11 cellular contexts compared by ENCODE assay signal in the genomic region with DNA sequence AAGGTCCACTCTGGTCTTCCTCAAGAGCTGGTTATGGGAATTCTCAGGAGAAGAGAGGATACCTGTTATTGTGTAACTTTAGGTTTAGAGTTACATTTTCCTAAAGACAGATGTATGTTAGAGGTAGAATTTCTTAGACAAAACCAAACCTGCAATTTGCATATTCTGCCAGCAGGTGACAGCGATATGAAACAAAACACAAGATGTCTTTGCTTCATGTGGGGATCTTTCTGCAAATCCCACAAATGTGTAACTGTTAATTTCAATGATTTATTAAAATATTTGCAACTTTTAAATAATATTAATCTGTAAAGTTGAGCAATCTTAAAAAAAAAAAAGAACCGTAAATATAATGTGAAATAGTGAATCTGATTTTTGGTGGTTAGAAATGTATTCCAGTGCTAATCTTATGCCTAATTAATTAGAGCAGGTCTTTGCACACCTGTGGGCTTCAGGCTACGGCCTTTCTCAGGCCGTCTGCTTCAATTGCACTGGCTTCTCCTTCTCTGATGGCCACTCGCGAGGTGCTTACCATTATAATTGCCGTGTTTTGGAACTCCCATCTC. TPM values are rescaled to one million over a fixed set of nuclear protein-coding genes. Genes with fewer than 3 reads are reported as not detected.
DNase-seq lines count a peak whose midpoint lies in the region; ATAC-seq and TF ChIP-seq lines count a peak whose summit lies in the region.
"Had no signal": no experiment of that assay in that cellular context is flagged by ENCODE, and none has a peak within 500 bp of the region (broad histone marks: within the 10 kb centered on the region; RNA-seq: fewer than 3 reads in every experiment).

No MANE protein-coding gene starts in this region.

- no peaks in the 10 kb centered on the region for H3K79me2 ChIP-seq in SU-DHL-6 (ENCODE audit: insufficient read depth, low read length)
- H3K79me2 ChIP-seq in hepatocyte = no peaks in the 10 kb centered on the region

- ATAC-seq in GM19395 (IDR thresholded peaks at IDR 0.05; ENCODE audit: unreplicated experiment) (peak; percentile 52), HG03521 (IDR thresholded peaks at IDR 0.05; ENCODE audit: unreplicated experiment) (no peak), GM18520 (IDR thresholded peaks at IDR 0.05; ENCODE audit: unreplicated experiment) (no peak), GM19397 (IDR thresholded peaks at IDR 0.05; ENCODE audit: unreplicated experiment) (no peak)
- ATAC-seq in activated CD8-positive, alpha-beta memory T cell treated with anti-CD3 and anti-CD28 coated beads, Interleukin-2, amount 10 ng/mL, durations not matched to agents 7 days and 5 days = no peak
- ATAC-seq: T-helper 17 cell had no signal

- H3K27me3 ChIP-seq in BE2C (no peaks in the 10 kb centered on the region), SU-DHL-6 (ENCODE audit: low read length) (no peaks in the 10 kb centered on the region), hepatocyte (no peaks in the 10 kb centered on the region)
- H3K27me3 ChIP-seq: spleen had no signal

- CTCF ChIA-PET in activated CD8-positive, alpha-beta memory T cell treated with anti-CD3 and anti-CD28 coated beads, Interleukin-2, amount 10 ng/mL, durations not matched to agents 7 days and 5 days (lab: Charles Lee) = interaction anchor here (1.1 kb wide), 1 partner anchor 346 kb away, joined by 4 read pairs; no protein-coding TSS in a partner anchor

- H3K27ac ChIP-seq in SU-DHL-6 (ENCODE audit: low read depth, low read length) = no peak overlapping the region
- no peak overlapping the region for H3K27ac ChIP-seq in hepatocyte
- H3K27ac ChIP-seq: spleen had no signal

- H3K9ac ChIP-seq in SU-DHL-6 (ENCODE audit: low read length) = no peak overlapping the region

- H3K9me2 ChIP-seq in SU-DHL-6 (replicated peaks; ENCODE audit: insufficient read depth, low read length) (no peaks in the 10 kb centered on the region), hepatocyte (replicated peaks; ENCODE audit: insufficient read depth) (no peaks in the 10 kb centered on the region)

- H3K4me3 Mint-ChIP-seq in activated CD8-positive, alpha-beta memory T cell treated with anti-CD3 and anti-CD28 coated beads, Interleukin-2, amount 10 ng/mL, durations not matched to agents 7 days and 5 days = no peak overlapping the region
- H3K4me3 Mint-ChIP-seq: activated naive CD8-positive, alpha-beta T cell; T-helper 17 cell had no signal

- no peaks in the 10 kb centered on the region for H3K9me3 ChIP-seq in BE2C
- no peaks in the 10 kb centered on the region for H3K9me3 ChIP-seq in SU-DHL-6 (ENCODE audit: insufficient read depth, low read length)
- no peaks in the 10 kb centered on the region for H3K9me3 ChIP-seq in hepatocyte (ENCODE audit: low read depth)

- H3K27me3 Mint-ChIP-seq in activated CD8-positive, alpha-beta memory T cell treated with anti-CD3 and anti-CD28 coated beads, Interleukin-2, amount 10 ng/mL, durations not matched to agents 7 days and 5 days = peaks cover 3% of the 10 kb centered on the region

- no peaks in the 10 kb centered on the region for H3F3A ChIP-seq in SU-DHL-6 (ENCODE audit: insufficient read depth)

- no peaks in the 10 kb centered on the region for H3K36me3 Mint-ChIP-seq in activated CD8-positive, alpha-beta memory T cell treated with anti-CD3 and anti-CD28 coated beads, Interleukin-2, amount 10 ng/mL, durations not matched to agents 7 days and 5 days
- H3K36me3 Mint-ChIP-seq: activated naive CD8-positive, alpha-beta T cell had no signal

- 88% methylated on average over 7 of the region's 7 CpGs for WGBS in hepatocyte (ENCODE audit: low lambda C conversion rate, missing lambda C conversion rate)

- H4K20me1 ChIP-seq in SU-DHL-6 (ENCODE audit: low read depth, low read length) (no peaks in the 10 kb centered on the region), hepatocyte (ENCODE audit: insufficient read depth, poor library complexity, severe bottlenecking) (no peaks in the 10 kb centered on the region)

- no peak overlapping the region for H3K27ac Mint-ChIP-seq in activated CD8-positive, alpha-beta memory T cell treated with anti-CD3 and anti-CD28 coated beads, Interleukin-2, amount 10 ng/mL, durations not matched to agents 7 days and 5 days
- H3K27ac Mint-ChIP-seq: activated naive CD8-positive, alpha-beta T cell; T-helper 17 cell had no signal

- H3K4me2 ChIP-seq in SU-DHL-6 (ENCODE audit: low read depth, low read length, poor library complexity, severe bottlenecking) (no peak overlapping the region), hepatocyte (no peak overlapping the region)

- no peaks in the 10 kb centered on the region for H3K9me3 Mint-ChIP-seq in activated CD8-positive, alpha-beta memory T cell treated with anti-CD3 and anti-CD28 coated beads, Interleukin-2, amount 10 ng/mL, durations not matched to agents 7 days and 5 days (ENCODE audit: low read depth)

- no peaks in the 10 kb centered on the region for H3K36me3 ChIP-seq in BE2C
- no peaks in the 10 kb centered on the region for H3K36me3 ChIP-seq in SU-DHL-6 (ENCODE audit: low read length)
- no peaks in the 10 kb centered on the region for H3K36me3 ChIP-seq in hepatocyte (replicated peaks; ENCODE audit: insufficient read depth, low read depth)
- H3K36me3 ChIP-seq: spleen had no signal

- no peak overlapping the region for H2AFZ ChIP-seq in SU-DHL-6 (ENCODE audit: low read depth, low read length, severe bottlenecking)
- no peak overlapping the region for H2AFZ ChIP-seq in hepatocyte

- DNase-seq in BE2C = no peak
- no peak for DNase-seq in hepatocyte (ENCODE audit: low spot score)
- DNase-seq in activated CD8-positive, alpha-beta memory T cell treated with anti-CD3 and anti-CD28 coated beads, Interleukin-2, amount 10 ng/mL, durations not matched to agents 7 days and 5 days = no peak
- DNase-seq: spleen, T-helper 17 cell had no signal

- H3K4me1 Mint-ChIP-seq in activated CD8-positive, alpha-beta memory T cell treated with anti-CD3 and anti-CD28 coated beads, Interleukin-2, amount 10 ng/mL, durations not matched to agents 7 days and 5 days = no peaks in the 10 kb centered on the region
- H3K4me1 Mint-ChIP-seq: T-helper 17 cell had no signal

- no peak overlapping the region for H3K4me3 ChIP-seq in BE2C (ENCODE audit: low read depth, low read length)
- no peak overlapping the region for H3K4me3 ChIP-seq in SU-DHL-6 (ENCODE audit: insufficient read depth, low read length, poor library complexity, severe bottlenecking)
- H3K4me3 ChIP-seq in hepatocyte = no peak overlapping the region
- H3K4me3 ChIP-seq: spleen had no signal

- peaks cover 7% of the 10 kb centered on the region for H3K4me1 ChIP-seq in BE2C
- no peaks in the 10 kb centered on the region for H3K4me1 ChIP-seq in hepatocyte (ENCODE audit: insufficient read depth)
- H3K4me1 ChIP-seq: spleen had no signal

- peak; percentile 78 for TF ChIP-seq CTCF in BE2C (IDR thresholded peaks at IDR 0.05; ENCODE audit: low read depth, low read length)
- TF ChIP-seq CTCF in SU-DHL-6 (IDR thresholded peaks at IDR 0.05; ENCODE audit: insufficient read depth, low read length, poor library complexity, severe bottlenecking) = peak; percentile 58
- peak; percentile 30 for TF ChIP-seq CTCF in hepatocyte (IDR thresholded peaks at IDR 0.05; ENCODE audit: poor library complexity)

RNA-seq across cellular contexts. Expression of gene FAM78B, which starts 33.4 kb away (rescaled TPM):
- polyA plus RNA-seq in BE2C (2012; ENCODE audit: insufficient read depth, insufficient read length, low read depth) = 9.1 TPM
- not detected in 2 replicates for total RNA-seq in hepatocyte
- 0.77 TPM in 1 of 2 replicates, not detected in the other for polyA plus RNA-seq in hepatocyte
- under 1 TPM; 0.15 to 0.82 TPM for total RNA-seq in activated CD8-positive, alpha-beta memory T cell treated with anti-CD3 and anti-CD28 coated beads, Interleukin-2, amount 10 ng/mL, durations not matched to agents 7 days and 5 days
